Comparison of ENCODE assay signal across 8 cellular contexts in genomic region chr16:25031132-25031440, GRCh38. TPM values are rescaled to one million over a fixed set of nuclear protein-coding genes. Genes with fewer than 3 reads are reported as not detected.
DNase-seq lines count a peak whose midpoint lies in the region; ATAC-seq and TF ChIP-seq lines count a peak whose summit lies in the region.

No MANE protein-coding gene starts in this region.

- H3K36me3 ChIP-seq in brain microvascular endothelial cell (replicated peaks): no peaks in the 10 kb centered on the region

- no peak for TF ChIP-seq CTCF in brain microvascular endothelial cell (IDR thresholded peaks at IDR 0.05; ENCODE audit: low read depth, low read length, missing control alignments)
- no peak for TF ChIP-seq CTCF in neural crest cell (conservative IDR thresholded peaks at IDR 0.05)

- H3K36me3 Mint-ChIP-seq in neural crest cell (ENCODE audit: low read depth): no peaks in the 10 kb centered on the region

- in situ Hi-C loops in brain microvascular endothelial cell (cut with HindIII; ENCODE audit: low pct_ligation_motif_present, low sequenced_read_pairs): no loop called here

- H3K4me3 Mint-ChIP-seq in neural crest cell: peak overlapping the region; percentile 91

- H3K27ac Mint-ChIP-seq in neural crest cell (ENCODE audit: unreplicated experiment): no peak overlapping the region

- H3K27me3 Mint-ChIP-seq in neural crest cell (ENCODE audit: low read depth): peaks cover 20% of the 10 kb centered on the region

- peaks cover 12% of the 10 kb centered on the region for H3K4me1 Mint-ChIP-seq in neural crest cell

- ATAC-seq in HG03039 (IDR thresholded peaks at IDR 0.05; ENCODE audit: unreplicated experiment): peak; percentile 1

- H3K27me3 ChIP-seq in brain microvascular endothelial cell (replicated peaks): no peaks in the 10 kb centered on the region

- H3K27ac ChIP-seq in brain microvascular endothelial cell: no peak overlapping the region

- H3K9me3 Mint-ChIP-seq in neural crest cell: no peaks in the 10 kb centered on the region

- DNase-seq in brain microvascular endothelial cell (no peak), neural crest cell (ENCODE audit: low read depth, low spot score) (no peak), cerebellum (ENCODE audit: low spot score) (no peak), HuH-7 (ENCODE audit: low spot score) (no peak)
- no peak for DNase-seq in stimulated activated CD4-positive, alpha-beta T cell treated with anti-CD3 and anti-CD28 coated beads, Interleukin-2, amount 100 ng/mL, for 24 hours
- DNase-seq in stimulated activated naive CD4-positive, alpha-beta T cell (lab: John Stamatoyannopoulos, UW): no peak

- H3K4me3 ChIP-seq in GM08714 (ENCODE audit: low read length) (peak overlapping the region; percentile 53; the same call in 1 of the 2 replicates), brain microvascular endothelial cell (ENCODE audit: low read depth, low read length) (peak overlapping the region; percentile 3)

RNA-seq across cellular contexts. Expression of gene ARHGAP17, which starts 15.9 kb away (rescaled TPM):
- total RNA-seq in neural crest cell: 95.8 and 98.7 TPM in 2 replicates
- total RNA-seq in cerebellum: 38.8 TPM
